In the genomic region with DNA sequence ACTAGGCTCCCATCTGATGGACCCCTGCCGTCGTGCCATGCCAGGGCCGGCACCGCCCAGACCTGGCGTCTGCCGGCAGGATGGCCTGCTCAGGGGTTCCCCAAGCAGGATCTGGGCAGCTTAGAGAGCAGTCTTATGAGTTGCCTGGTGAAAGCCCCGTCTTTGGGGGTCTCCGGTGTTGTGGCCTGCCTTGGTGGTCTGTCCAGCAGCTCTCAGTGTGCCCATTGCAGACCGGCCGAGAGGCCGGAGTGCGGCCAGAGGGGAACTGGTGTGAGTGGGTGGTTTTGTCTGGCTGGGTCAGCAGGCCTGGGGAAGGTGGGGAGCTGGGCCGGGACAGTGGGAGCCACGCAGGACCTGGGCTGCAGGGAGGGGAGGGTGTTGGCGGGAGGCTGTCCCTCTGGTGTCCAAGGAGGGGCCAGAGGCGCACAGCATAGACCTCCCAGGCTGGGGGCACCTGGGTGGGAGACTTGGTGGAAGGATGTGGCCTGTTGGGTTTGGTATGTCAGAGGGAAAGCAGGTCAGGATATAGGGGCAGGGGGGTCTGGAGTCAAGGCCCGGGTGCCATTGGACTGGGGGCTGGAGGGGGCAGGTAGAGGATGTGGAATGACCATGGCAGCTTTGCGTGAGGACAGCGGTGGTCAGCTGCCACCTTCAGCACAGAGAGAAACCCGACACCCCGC, we compare ENCODE assay signal across 8 cellular contexts. TPM values are rescaled to one million over a fixed set of nuclear protein-coding genes. Genes with fewer than 3 reads are reported as not detected.
DNase-seq lines count a peak whose midpoint lies in the region; ATAC-seq and TF ChIP-seq lines count a peak whose summit lies in the region.

No MANE protein-coding gene starts in this region.

- no peak for ATAC-seq in activated T-cell treated with anti-CD3 and anti-CD28 coated beads, Interleukin-2, amount 50 U/mL, for 72 hours (replicated peaks in 1 of 2)
- no peak for ATAC-seq in naive thymus-derived CD4-positive, alpha-beta T cell
- ATAC-seq in HG02970 (IDR thresholded peaks at IDR 0.05; ENCODE audit: low FRiP score, unreplicated experiment) = no peak

- CTCF ChIA-PET in naive thymus-derived CD4-positive, alpha-beta T cell (lab: Charles Lee) = no interaction called here

- no peaks in the 10 kb centered on the region for H3K36me3 Mint-ChIP-seq in activated T-cell treated with anti-CD3 and anti-CD28 coated beads, Interleukin-2, amount 50 U/mL, for 72 hours (ENCODE audit: insufficient read depth in 2 of 2)
- peaks cover 3% of the 10 kb centered on the region for H3K36me3 Mint-ChIP-seq in endothelial cell (ENCODE audit: low read depth, unreplicated experiment)
- no peaks in the 10 kb centered on the region for H3K36me3 Mint-ChIP-seq in naive thymus-derived CD4-positive, alpha-beta T cell

- H3K27me3 Mint-ChIP-seq in activated T-cell treated with anti-CD3 and anti-CD28 coated beads, Interleukin-2, amount 50 U/mL, for 72 hours (ENCODE audit: low read depth) = peaks cover 38% of the 10 kb centered on the region
- H3K27me3 Mint-ChIP-seq in endothelial cell (ENCODE audit: unreplicated experiment) = peaks cover 19% of the 10 kb centered on the region
- peaks cover 37 to 61% (median 43%) of the 10 kb centered on the region in 5 donors for H3K27me3 Mint-ChIP-seq in naive thymus-derived CD4-positive, alpha-beta T cell

- H3K4me3 ChIP-seq in naive thymus-derived CD4-positive, alpha-beta T cell (ENCODE audit: low read length) = no peak overlapping the region
- H3K4me3 ChIP-seq in vagina = peak overlapping the region; percentile 64 to 86

- TF ChIP-seq CTCF in endothelial cell (IDR thresholded peaks at IDR 0.05; ENCODE audit: unreplicated experiment) = no peak
- no peak for TF ChIP-seq CTCF in vagina (IDR thresholded peaks at IDR 0.05)

- no peak for DNase-seq in activated T-cell treated with anti-CD3 and anti-CD28 coated beads, Interleukin-2, amount 50 U/mL, for 72 hours
- DNase-seq in activated T-cell treated with anti-CD3 and anti-CD28 coated beads, Interleukin-2, amount 50 U/mL, for 48 hours = no peak
- DNase-seq in endothelial cell (ENCODE audit: low spot score) = no peak
- DNase-seq in naive thymus-derived CD4-positive, alpha-beta T cell = peak in 1 of 9 donors; percentile 4
- no peak for DNase-seq in vagina (ENCODE audit: extremely low spot score in 2 of 2)
- no peak for DNase-seq in NCI-H1694 treated with DMSO at 0.1 percent for 48 hours (lab: John Stamatoyannopoulos, UW)
- no peak for DNase-seq in NCI-H446 treated with DMSO at 0.1 percent for 48 hours (lab: John Stamatoyannopoulos, UW)

- no peaks in the 10 kb centered on the region for H3K36me3 ChIP-seq in naive thymus-derived CD4-positive, alpha-beta T cell (ENCODE audit: control insufficient read depth in 2 of 3, insufficient read depth in 3 of 3, low read length in 3 of 3)
- no peaks in the 10 kb centered on the region for H3K36me3 ChIP-seq in vagina

- H3K4me1 ChIP-seq in naive thymus-derived CD4-positive, alpha-beta T cell (ENCODE audit: control insufficient read depth in 2 of 2, insufficient read depth in 2 of 2, low read length in 2 of 2) = no peaks in the 10 kb centered on the region
- peaks cover 87% of the 10 kb centered on the region for H3K4me1 ChIP-seq in vagina

- POLR2A ChIA-PET in naive thymus-derived CD4-positive, alpha-beta T cell (lab: Charles Lee) = no interaction called here

- intact Hi-C loops in naive thymus-derived CD4-positive, alpha-beta T cell (cut with micrococcal nuclease) = no loop called here
- intact Hi-C loops in vagina (cut with DNase I) = loop anchor here (5.0 kb wide), 1 partner anchor 115 kb away; a partner anchor contains a TSS

- H3K4me3 Mint-ChIP-seq in activated T-cell treated with anti-CD3 and anti-CD28 coated beads, Interleukin-2, amount 50 U/mL, for 72 hours = peak overlapping the region; percentile 59 to 75
- H3K4me3 Mint-ChIP-seq in endothelial cell (ENCODE audit: unreplicated experiment) = peak overlapping the region; percentile 42
- H3K4me3 Mint-ChIP-seq in naive thymus-derived CD4-positive, alpha-beta T cell = peak overlapping the region; percentile 25 to 83 (median 57)

- no peaks in the 10 kb centered on the region for H3K9me3 Mint-ChIP-seq in activated T-cell treated with anti-CD3 and anti-CD28 coated beads, Interleukin-2, amount 50 U/mL, for 72 hours
- no peaks in the 10 kb centered on the region for H3K9me3 Mint-ChIP-seq in endothelial cell (ENCODE audit: unreplicated experiment)
- peaks cover 0 to 3% (median 0%) of the 10 kb centered on the region in 11 donors for H3K9me3 Mint-ChIP-seq in naive thymus-derived CD4-positive, alpha-beta T cell

- H3K9me3 ChIP-seq in naive thymus-derived CD4-positive, alpha-beta T cell (ENCODE audit: control insufficient read depth in 2 of 3, low read length in 3 of 3) = no peaks in the 10 kb centered on the region
- H3K9me3 ChIP-seq in vagina = no peaks in the 10 kb centered on the region

- H3K27me3 ChIP-seq in naive thymus-derived CD4-positive, alpha-beta T cell (ENCODE audit: control insufficient read depth in 2 of 2, insufficient read depth in 2 of 2, low read length in 2 of 2) = peaks cover 0 to 19% of the 10 kb centered on the region in 2 donors
- no peaks in the 10 kb centered on the region for H3K27me3 ChIP-seq in vagina

- no peak for TF ChIP-seq POLR2A in vagina (IDR thresholded peaks at IDR 0.05)

- no peak overlapping the region for H3K27ac Mint-ChIP-seq in activated T-cell treated with anti-CD3 and anti-CD28 coated beads, Interleukin-2, amount 50 U/mL, for 72 hours
- H3K27ac Mint-ChIP-seq in endothelial cell (ENCODE audit: unreplicated experiment) = no peak overlapping the region
- H3K27ac Mint-ChIP-seq in naive thymus-derived CD4-positive, alpha-beta T cell = peak overlapping the region in 1 of 9 donors; percentile 55

- H3K27ac ChIP-seq in naive thymus-derived CD4-positive, alpha-beta T cell (ENCODE audit: low read depth, low read length) = no peak overlapping the region
- H3K27ac ChIP-seq in vagina = peak overlapping the region; percentile 81

- H3K4me1 Mint-ChIP-seq in activated T-cell treated with anti-CD3 and anti-CD28 coated beads, Interleukin-2, amount 50 U/mL, for 72 hours (ENCODE audit: low read depth) = peaks cover 11% of the 10 kb centered on the region
- peaks cover 10% of the 10 kb centered on the region for H3K4me1 Mint-ChIP-seq in endothelial cell (ENCODE audit: unreplicated experiment)
- H3K4me1 Mint-ChIP-seq in naive thymus-derived CD4-positive, alpha-beta T cell = peaks cover 0 to 16% (median 9%) of the 10 kb centered on the region in 7 donors

RNA-seq across cellular contexts. Expression of a gene that starts 16.5 kb away (rescaled TPM):
- total RNA-seq in activated T-cell treated with anti-CD3 and anti-CD28 coated beads, Interleukin-2, amount 50 U/mL, for 72 hours = 1 to 10 TPM; 3.2 to 3.6 TPM
- total RNA-seq in endothelial cell (ENCODE audit: unreplicated experiment) (4.5 TPM), vagina (73.2 TPM)
- 1 to 10 TPM in 2 of 5 experiments, under 1 TPM in 3; 0.35 to 4.5 (median 0.90) TPM for total RNA-seq in naive thymus-derived CD4-positive, alpha-beta T cell
- under 1 TPM in 1 of 2 donors, not detected in 1; 0.08 TPM for polyA plus RNA-seq in naive thymus-derived CD4-positive, alpha-beta T cell

Comparison
In these comparisons a context has a peak if more than half of its experiments do, and no peak if none do; other contexts are left out.
1. RNA of a gene that starts 16.5 kb away (total RNA-seq): 73.2 TPM in vagina (single experiment); 4.5 TPM in endothelial cell (single experiment), 3.2 to 3.6 TPM in activated T-cell treated with anti-CD3 and anti-CD28 coated beads, Interleukin-2, amount 50 U/mL, for 72 hours and 0.35 to 4.5 TPM in naive thymus-derived CD4-positive, alpha-beta T cell; every median in the first group is over 10 times any median in the second.
2. Peak in every context shown above with its lines, with median percentiles within 50 percentile points of each other: H3K4me3 Mint-ChIP-seq.